In the genomic region with DNA sequence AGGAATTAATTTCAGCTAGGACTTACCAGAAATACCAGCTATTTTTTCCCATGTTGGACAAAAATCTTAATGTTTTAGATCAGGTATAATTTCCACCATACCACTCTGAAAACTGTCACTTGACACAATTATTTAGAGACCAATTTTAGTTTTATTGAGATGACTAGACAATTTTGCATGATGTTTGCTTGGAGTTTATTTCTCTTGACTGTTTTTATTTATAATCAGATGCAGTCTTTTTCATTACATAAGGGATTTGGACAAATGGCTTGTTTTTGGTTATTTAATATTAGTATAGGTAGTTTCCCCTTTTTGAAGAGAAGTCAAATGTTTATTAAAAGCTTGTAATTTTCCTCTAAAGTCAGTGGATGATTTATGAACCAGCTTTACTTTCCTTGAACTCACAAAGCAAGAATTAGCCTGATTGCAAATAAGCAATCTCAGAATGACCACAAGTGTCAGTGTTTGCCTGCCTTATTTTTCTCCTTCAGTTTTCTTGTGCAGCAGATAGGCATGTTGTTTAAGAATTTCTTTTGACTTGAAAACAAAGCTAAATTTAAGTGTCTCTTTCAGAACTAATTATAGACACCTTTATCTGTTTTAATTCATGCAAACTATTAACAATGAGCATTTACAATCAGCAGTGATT, we compare ENCODE assay signal across 10 cellular contexts. TPM values are rescaled to one million over a fixed set of nuclear protein-coding genes. Genes with fewer than 3 reads are reported as not detected.
A peak's percentile ranks its signal among the peaks of the same experiment; 100 is the strongest.
DNase-seq lines count a peak whose midpoint lies in the region; ATAC-seq and TF ChIP-seq lines count a peak whose summit lies in the region.
"Had no signal": no experiment of that assay in that cellular context is flagged by ENCODE, and none has a peak within 500 bp of the region (broad histone marks: within the 10 kb centered on the region; RNA-seq: fewer than 3 reads in every experiment).

No MANE protein-coding gene starts in this region.

- H3K4me3 ChIP-seq in astrocyte of the spinal cord (ENCODE audit: low read depth, low read length) = no peak overlapping the region
- H3K4me3 ChIP-seq in liver (ENCODE audit: low read depth in 1 of 3, low read length in 3 of 3) = no peak overlapping the region

- TF ChIP-seq CTCF in astrocyte of the spinal cord (IDR thresholded peaks at IDR 0.05; ENCODE audit: low read depth, low read length) (peak; percentile 33), liver (IDR thresholded peaks at IDR 0.05; ENCODE audit: low read depth, low read length, missing input control) (no peak), GM13977 (IDR thresholded peaks at IDR 0.05; ENCODE audit: extremely low read depth, insufficient read depth, missing control alignments) (no peak)

- no peaks in the 10 kb centered on the region for H3K27me3 ChIP-seq in liver (ENCODE audit: control insufficient read depth in 4 of 4, insufficient read depth in 4 of 4, low read length in 3 of 4)

- TF ChIP-seq RAD21 in liver (IDR thresholded peaks at IDR 0.05) = peak; percentile 46 to 62

- DNase-seq in Ammon's horn (ENCODE audit: low spot score) (peak; percentile 42), H4 (ENCODE audit: low spot score) (peak; percentile 16), astrocyte of the spinal cord (ENCODE audit: low read depth, low spot score) (peak; percentile 18), GM13977 (ENCODE audit: low spot score) (no peak)
- DNase-seq: activated gamma-delta T cell treated with Interleukin-2 at 50 U/mL for 16 hours; stimulated activated CD4-positive, alpha-beta T cell treated with anti-CD3 and anti-CD28 coated beads, Interleukin-4, amount 100 ng/mL, for 1 hour had no signal

- H3K9me3 ChIP-seq in liver (ENCODE audit: control insufficient read depth in 4 of 4, low read length in 3 of 4) = peaks cover 0 to 5% (median 0%) of the 10 kb centered on the region in 4 donors

- in situ Hi-C loops in astrocyte of the spinal cord (cut with HindIII; ENCODE audit: low sequenced_read_pairs) = no loop called here
- in situ Hi-C loops in GM13977 (cut with MboI; ENCODE audit: low pct_unique_long_range_greater_than_20kb, low sequenced_read_pairs, unreplicated experiment) = no loop called here

- ATAC-seq in GM21825 (IDR thresholded peaks at IDR 0.05; ENCODE audit: unreplicated experiment) (no peak), HG03196 (IDR thresholded peaks at IDR 0.05; ENCODE audit: unreplicated experiment) (no peak), GM21529 (IDR thresholded peaks at IDR 0.05; ENCODE audit: unreplicated experiment) (no peak)

- peaks cover 0 to 17% (median 10%) of the 10 kb centered on the region in 4 donors for H3K4me1 ChIP-seq in liver (ENCODE audit: control insufficient read depth in 4 of 4, insufficient read depth in 4 of 4, low read length in 3 of 4)

- H3K36me3 ChIP-seq in liver (ENCODE audit: control insufficient read depth in 4 of 4, insufficient read depth in 3 of 4, low read depth in 1 of 4, low read length in 3 of 4) = peaks cover 0 to 2% (median 0%) of the 10 kb centered on the region in 4 donors

- H3K9ac ChIP-seq in liver (ENCODE audit: low read depth in 1 of 2, low read length in 2 of 2) = no peak overlapping the region

- no peak overlapping the region for H3K27ac ChIP-seq in liver (ENCODE audit: low read depth in 1 of 2, low read length in 2 of 2)

TF ChIP-seq in liver, 16 proteins besides CTCF, POLR2A, EP300 and RAD21:
- TF ChIP-seq GABPA (IDR thresholded peaks at IDR 0.05 in 1 of 2, conservative IDR thresholded peaks at IDR 0.05 in 1 of 2) = no peak
- TF ChIP-seq RXRA (IDR thresholded peaks at IDR 0.05) = no peak
- TF ChIP-seq TAF1 (conservative IDR thresholded peaks at IDR 0.05) = no peak
- TF ChIP-seq JUND (IDR thresholded peaks at IDR 0.05) = no peak
- no peak for TF ChIP-seq FOXA2 (IDR thresholded peaks at IDR 0.05)
- TF ChIP-seq EGR1 (IDR thresholded peaks at IDR 0.05; ENCODE audit: low read depth in 2 of 2) = no peak
- TF ChIP-seq, protein P1, sequence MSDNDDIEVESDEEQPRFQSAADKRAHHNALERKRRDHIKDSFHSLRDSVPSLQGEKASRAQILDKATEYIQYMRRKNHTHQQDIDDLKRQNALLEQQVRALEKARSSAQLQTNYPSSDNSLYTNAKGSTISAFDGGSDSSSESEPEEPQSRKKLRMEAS (IDR thresholded peaks at IDR 0.05) = no peak
- TF ChIP-seq, protein P2, sequence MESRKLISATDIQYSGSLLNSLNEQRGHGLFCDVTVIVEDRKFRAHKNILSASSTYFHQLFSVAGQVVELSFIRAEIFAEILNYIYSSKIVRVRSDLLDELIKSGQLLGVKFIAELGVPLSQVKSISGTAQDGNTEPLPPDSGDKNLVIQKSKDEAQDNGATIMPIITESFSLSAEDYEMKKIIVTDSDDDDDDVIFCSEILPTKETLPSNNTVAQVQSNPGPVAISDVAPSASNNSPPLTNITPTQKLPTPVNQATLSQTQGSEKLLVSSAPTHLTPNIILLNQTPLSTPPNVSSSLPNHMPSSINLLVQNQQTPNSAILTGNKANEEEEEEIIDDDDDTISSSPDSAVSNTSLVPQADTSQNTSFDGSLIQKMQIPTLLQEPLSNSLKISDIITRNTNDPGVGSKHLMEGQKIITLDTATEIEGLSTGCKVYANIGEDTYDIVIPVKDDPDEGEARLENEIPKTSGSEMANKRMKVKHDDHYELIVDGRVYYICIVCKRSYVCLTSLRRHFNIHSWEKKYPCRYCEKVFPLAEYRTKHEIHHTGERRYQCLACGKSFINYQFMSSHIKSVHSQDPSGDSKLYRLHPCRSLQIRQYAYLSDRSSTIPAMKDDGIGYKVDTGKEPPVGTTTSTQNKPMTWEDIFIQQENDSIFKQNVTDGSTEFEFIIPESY (IDR thresholded peaks at IDR 0.05) = no peak
- TF ChIP-seq NR2F2 (IDR thresholded peaks at IDR 0.05) = no peak

RNA-seq across cellular contexts. Expression of a gene that starts 3.8 kb away (rescaled TPM):
- 0.99 and 2.3 TPM in 2 replicates for total RNA-seq in H4 (2014; rRNA removed; shearing (Covaris generic))
- total RNA-seq in liver = 1 to 10 TPM in 1 of 2 donors, under 1 TPM in 1; 0.25 to 1.9 TPM
- polyA plus RNA-seq in liver = under 1 TPM; 0.10 to 0.46 TPM
